In genomic region chr15:25618161-25618560, GRCh38 we compare ENCODE assay signal across 24 cellular contexts.
DNase-seq lines count a peak whose midpoint lies in the region; ATAC-seq and TF ChIP-seq lines count a peak whose summit lies in the region.
"Had no signal": no experiment of that assay in that cellular context is flagged by ENCODE, and none has a peak within 500 bp of the region (broad histone marks: within the 10 kb centered on the region; RNA-seq: fewer than 3 reads in every experiment).

No MANE protein-coding gene starts in this region.

- no peak overlapping the region for H3K4me2 ChIP-seq in neuronal stem cell (ENCODE audit: insufficient read depth, low read length, poor library complexity, severe bottlenecking)
- H3K4me2 ChIP-seq: BLaER1 had no signal

- H2BK120ac ChIP-seq in neuronal stem cell (ENCODE audit: low read depth, low read length), result no peak overlapping the region

- no peak overlapping the region for H2BK5ac ChIP-seq in neuronal stem cell (ENCODE audit: low read length)

- no peak overlapping the region for H3K27ac Mint-ChIP-seq in endothelial cell (ENCODE audit: unreplicated experiment)
- H3K27ac Mint-ChIP-seq: CD14-positive monocyte; CD4-positive, alpha-beta memory T cell; CD4-positive, CD25-positive, alpha-beta regulatory T cell; CD8-positive, alpha-beta memory T cell had no signal

- no peak overlapping the region for H4K8ac ChIP-seq in neuronal stem cell (ENCODE audit: low read depth, low read length)

- no peak overlapping the region for H3K23ac ChIP-seq in neuronal stem cell (ENCODE audit: low read depth, low read length, poor library complexity)

- no peak overlapping the region for H3K9ac ChIP-seq in neuronal stem cell (ENCODE audit: low read depth, low read length, poor library complexity)
- H3K9ac ChIP-seq: BLaER1 had no signal

- peaks cover 5% of the 10 kb centered on the region for H3K36me3 Mint-ChIP-seq in endothelial cell (ENCODE audit: low read depth, unreplicated experiment)
- H3K36me3 Mint-ChIP-seq: CD14-positive monocyte; CD4-positive, alpha-beta memory T cell; CD4-positive, CD25-positive, alpha-beta regulatory T cell; CD8-positive, alpha-beta memory T cell had no signal

- no peaks in the 10 kb centered on the region for H3K9me3 Mint-ChIP-seq in endothelial cell (ENCODE audit: unreplicated experiment)

- H3K14ac ChIP-seq in neuronal stem cell (ENCODE audit: low read length), result no peak overlapping the region

- WGBS in neuronal stem cell (ENCODE audit: extremely low coverage in 2 of 2, insufficient read length in 2 of 2, insufficient replicate concordance in 1 of 2), 2 donors, result no CpG with 5 or more reads among the region's 7 CpGs

- H3K27me3 Mint-ChIP-seq in endothelial cell (ENCODE audit: unreplicated experiment), result peaks cover 4% of the 10 kb centered on the region
- H3K27me3 Mint-ChIP-seq: CD4-positive, CD25-positive, alpha-beta regulatory T cell had no signal

- no peak overlapping the region for H3K4ac ChIP-seq in neuronal stem cell (ENCODE audit: low read length)

- no peak overlapping the region for H3K18ac ChIP-seq in neuronal stem cell (ENCODE audit: low read length)

- H3K4me3 Mint-ChIP-seq in endothelial cell (ENCODE audit: unreplicated experiment), result no peak overlapping the region
- H3K4me3 Mint-ChIP-seq: CD14-positive monocyte; CD4-positive, CD25-positive, alpha-beta regulatory T cell; CD8-positive, alpha-beta memory T cell had no signal

- H3K27me3 ChIP-seq in lower lobe of right lung (ENCODE audit: low read depth), result no peaks in the 10 kb centered on the region
- H3K27me3 ChIP-seq in neuronal stem cell (ENCODE audit: control insufficient read depth in 3 of 3, insufficient read depth in 3 of 3, low read depth in 1 of 3, low read length in 3 of 3), result no peaks in the 10 kb centered on the region
- H3K27me3 ChIP-seq in upper lobe of right lung, result no peaks in the 10 kb centered on the region
- H3K27me3 ChIP-seq: BE2C, BLaER1 had no signal

- H3K4me1 ChIP-seq in lower lobe of right lung, result no peaks in the 10 kb centered on the region
- peaks cover 0 to 3% of the 10 kb centered on the region in 2 donors for H3K4me1 ChIP-seq in neuronal stem cell (ENCODE audit: control insufficient read depth in 2 of 2, insufficient read depth in 1 of 2, low read depth in 1 of 2, low read length in 2 of 2)
- H3K4me1 ChIP-seq in upper lobe of right lung, result no peaks in the 10 kb centered on the region
- H3K4me1 ChIP-seq: BE2C, BLaER1 had no signal

- H3K27ac ChIP-seq in lower lobe of right lung (no peak overlapping the region), neuronal stem cell (replicated peaks; ENCODE audit: low read length) (no peak overlapping the region), upper lobe of right lung (no peak overlapping the region)
- H3K27ac ChIP-seq: BLaER1 had no signal

- H4K91ac ChIP-seq in neuronal stem cell (ENCODE audit: low read depth, low read length, poor library complexity), result no peak overlapping the region

- H3K36me3 ChIP-seq in lower lobe of right lung (no peaks in the 10 kb centered on the region), neuronal stem cell (replicated peaks in 1 of 2; ENCODE audit: control insufficient read depth in 2 of 2, insufficient read depth in 2 of 2, low read length in 2 of 2) (no peaks in the 10 kb centered on the region), upper lobe of right lung (no peaks in the 10 kb centered on the region)
- H3K36me3 ChIP-seq: BE2C, BLaER1 had no signal

- no peak for TF ChIP-seq CTCF in lower lobe of right lung (IDR thresholded peaks at IDR 0.05)
- TF ChIP-seq CTCF in upper lobe of right lung (IDR thresholded peaks at IDR 0.05), result no peak
- TF ChIP-seq CTCF in endothelial cell (IDR thresholded peaks at IDR 0.05; ENCODE audit: unreplicated experiment), result no peak

- H3K79me1 ChIP-seq in neuronal stem cell (ENCODE audit: low read depth, low read length), result no peaks in the 10 kb centered on the region

- no peak overlapping the region for H2AFZ ChIP-seq in neuronal stem cell (ENCODE audit: low read length)

- ATAC-seq in lower lobe of right lung, result peak; percentile 68 to 85
- ATAC-seq in upper lobe of right lung, result peak; percentile 77
- ATAC-seq: GM12878 had no signal

- H2BK12ac ChIP-seq in neuronal stem cell (ENCODE audit: low read length), result no peak overlapping the region

- peak; percentile 51 for DNase-seq in lower lobe of right lung
- DNase-seq in neuronal stem cell (ENCODE audit: low spot score), result no peak
- DNase-seq in upper lobe of right lung, result no peak
- no peak for DNase-seq in SW480 (ENCODE audit: low spot score)
- no peak for DNase-seq in endothelial cell (ENCODE audit: low spot score)
- no peak for DNase-seq in SIG-M5 (lab: John Stamatoyannopoulos, UW)
- DNase-seq: 8988T; ACHN; BE2C; C1 segment of cervical spinal cord; CD4-positive, alpha-beta memory T cell; CD4-positive, CD25-positive, alpha-beta regulatory T cell; CD8-positive, alpha-beta memory T cell; COR-L47; DMS 273 treated with DMSO at 0.1 percent for 48 hours; DMS153; DMS53; DMS79; DND-41; EL; GDM1 had no signal

- intact Hi-C loops in lower lobe of right lung (cut with DNase I), result no loop called here
- intact Hi-C loops in upper lobe of right lung (cut with DNase I), result no loop called here

- H3K4me3 ChIP-seq in lower lobe of right lung, result no peak overlapping the region
- no peak overlapping the region for H3K4me3 ChIP-seq in neuronal stem cell (ENCODE audit: low read length in 2 of 2)
- no peak overlapping the region for H3K4me3 ChIP-seq in upper lobe of right lung
- H3K4me3 ChIP-seq: BLaER1, GM12878 had no signal

- H2AK5ac ChIP-seq in neuronal stem cell (ENCODE audit: low read depth, low read length), result peak overlapping the region; percentile 36

- H3K4me1 Mint-ChIP-seq in endothelial cell (ENCODE audit: unreplicated experiment), result peaks cover 13% of the 10 kb centered on the region
- H3K4me1 Mint-ChIP-seq: CD14-positive monocyte; CD4-positive, CD25-positive, alpha-beta regulatory T cell; CD8-positive, alpha-beta memory T cell had no signal

- H3K9me3 ChIP-seq in lower lobe of right lung (no peaks in the 10 kb centered on the region), neuronal stem cell (replicated peaks in 1 of 2; ENCODE audit: control insufficient read depth in 2 of 2, insufficient read depth in 1 of 2, low read depth in 1 of 2, low read length in 2 of 2) (peaks cover 0 to 6% of the 10 kb centered on the region in 2 donors), upper lobe of right lung (no peaks in the 10 kb centered on the region)
- H3K9me3 ChIP-seq: BE2C had no signal

- no peak overlapping the region for H2BK15ac ChIP-seq in neuronal stem cell (ENCODE audit: low read length)
